Comparison of ENCODE assay signal across 15 cellular contexts in the genomic region with DNA sequence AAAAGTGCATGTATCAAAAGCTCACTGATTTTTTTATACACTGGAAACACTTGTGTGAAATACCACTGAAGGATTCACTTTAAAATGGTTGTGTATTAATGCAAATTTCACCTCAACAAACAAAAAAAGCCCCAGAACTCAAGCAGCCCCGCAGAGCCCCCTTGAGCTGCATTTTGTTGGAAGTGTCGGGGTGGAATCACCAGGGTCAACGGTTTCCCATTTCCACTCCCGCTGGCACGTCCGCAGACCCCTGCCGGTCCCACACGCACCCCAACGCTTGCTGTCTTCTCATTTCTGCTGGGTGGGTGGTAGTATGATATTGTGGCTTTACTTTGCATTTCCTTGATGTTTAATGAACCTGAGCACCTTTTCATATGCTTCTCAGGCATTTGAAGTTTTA.
DNase-seq lines count a peak whose midpoint lies in the region; ATAC-seq lines count a peak whose summit lies in the region.
"Had no signal": no experiment of that assay in that cellular context is flagged by ENCODE, and none has a peak within 500 bp of the region (broad histone marks: within the 10 kb centered on the region; RNA-seq: fewer than 3 reads in every experiment).

No MANE protein-coding gene starts in this region.

- no peaks in the 10 kb centered on the region for H3K9me3 ChIP-seq in CD4-positive, CD25-positive, alpha-beta regulatory T cell (ENCODE audit: control insufficient read depth in 2 of 2, low read length in 2 of 2)
- H3K9me3 ChIP-seq in CD8-positive, alpha-beta memory T cell (ENCODE audit: low read length) = no peaks in the 10 kb centered on the region
- H3K9me3 ChIP-seq: BLaER1 treated with 17β-estradiol and CSF1 and Interleukin-3, amounts not matched to agents 10 nM and 100 nM; Caco-2 had no signal

- no peak for ATAC-seq in CD4-positive, CD25-positive, alpha-beta regulatory T cell (ENCODE audit: low read depth in 2 of 2)
- ATAC-seq in activated T-helper 17 cell treated with anti-CD3 and anti-CD28 coated beads, Interleukin-2, amount 50 U/mL, for 72 hours (replicated peaks) = no peak
- no peak for ATAC-seq in HG02884 (IDR thresholded peaks at IDR 0.05; ENCODE audit: unreplicated experiment)

- no peaks in the 10 kb centered on the region for H3K27me3 ChIP-seq in CD4-positive, CD25-positive, alpha-beta regulatory T cell (ENCODE audit: control insufficient read depth, insufficient read depth, low read length)
- H3K27me3 ChIP-seq in CD8-positive, alpha-beta memory T cell (ENCODE audit: insufficient read depth, low read length, poor library complexity, severe bottlenecking) = no peaks in the 10 kb centered on the region
- H3K27me3 ChIP-seq: BLaER1 treated with 17β-estradiol and CSF1 and Interleukin-3, amounts not matched to agents 10 nM and 100 nM had no signal

- peaks cover 0 to 38% (median 21%) of the 10 kb centered on the region in 4 donors for H3K4me1 Mint-ChIP-seq in CD4-positive, CD25-positive, alpha-beta regulatory T cell
- H3K4me1 Mint-ChIP-seq in CD8-positive, alpha-beta memory T cell = peaks cover 22 to 46% (median 39%) of the 10 kb centered on the region in 3 donors
- peaks cover 8% of the 10 kb centered on the region for H3K4me1 Mint-ChIP-seq in activated T-helper 17 cell treated with anti-CD3 and anti-CD28 coated beads, Interleukin-2, amount 50 U/mL, for 72 hours
- H3K4me1 Mint-ChIP-seq in immature natural killer cell = peaks cover 22 to 52% of the 10 kb centered on the region in 2 donors
- peaks cover 25% of the 10 kb centered on the region for H3K4me1 Mint-ChIP-seq in activated CD4-positive, alpha-beta T cell treated with anti-CD3 and anti-CD28 coated beads, Interleukin-2, amount 10 ng/mL, durations not matched to agents 7 days and 5 days

- no peak for DNase-seq in CD4-positive, CD25-positive, alpha-beta regulatory T cell
- no peak for DNase-seq in CD8-positive, alpha-beta memory T cell
- DNase-seq in immature natural killer cell = no peak
- no peak for DNase-seq in effector CD8-positive, alpha-beta T cell (lab: John Stamatoyannopoulos, UW)
- DNase-seq in DMS79 (lab: John Stamatoyannopoulos, UW) = no peak
- DNase-seq in activated CD4-positive, alpha-beta T cell treated with anti-CD3 and anti-CD28 coated beads, Interleukin-2, amount 10 ng/mL, durations not matched to agents 7 days and 5 days = no peak
- DNase-seq: ACHN; Caco-2; CD4-positive, alpha-beta memory T cell; DMS53; H7 had no signal

- H3K9me3 Mint-ChIP-seq in CD4-positive, CD25-positive, alpha-beta regulatory T cell = no peaks in the 10 kb centered on the region
- no peaks in the 10 kb centered on the region for H3K9me3 Mint-ChIP-seq in CD8-positive, alpha-beta memory T cell
- H3K9me3 Mint-ChIP-seq in activated T-helper 17 cell treated with anti-CD3 and anti-CD28 coated beads, Interleukin-2, amount 50 U/mL, for 72 hours = no peaks in the 10 kb centered on the region
- H3K9me3 Mint-ChIP-seq in immature natural killer cell = no peaks in the 10 kb centered on the region
- H3K9me3 Mint-ChIP-seq in activated CD4-positive, alpha-beta T cell treated with anti-CD3 and anti-CD28 coated beads, Interleukin-2, amount 10 ng/mL, durations not matched to agents 7 days and 5 days = no peaks in the 10 kb centered on the region
- H3K9me3 Mint-ChIP-seq: CD4-positive, alpha-beta memory T cell; IgD-negative memory B cell had no signal

- H3K36me3 ChIP-seq in CD4-positive, CD25-positive, alpha-beta regulatory T cell (ENCODE audit: control insufficient read depth, insufficient read depth, low read length) = peaks cover 62% of the 10 kb centered on the region
- no peaks in the 10 kb centered on the region for H3K36me3 ChIP-seq in CD8-positive, alpha-beta memory T cell (ENCODE audit: insufficient read depth, low read length)

- H3K27ac Mint-ChIP-seq in CD4-positive, CD25-positive, alpha-beta regulatory T cell = peak overlapping the region in 2 of 3 donors; percentile 16 to 76
- peak overlapping the region in 7 of 8 donors; percentile 48 to 93 (median 88) for H3K27ac Mint-ChIP-seq in CD8-positive, alpha-beta memory T cell
- peak overlapping the region; percentile 76 for H3K27ac Mint-ChIP-seq in activated T-helper 17 cell treated with anti-CD3 and anti-CD28 coated beads, Interleukin-2, amount 50 U/mL, for 72 hours
- H3K27ac Mint-ChIP-seq in immature natural killer cell = peak overlapping the region; percentile 79 to 95 (median 90)
- H3K27ac Mint-ChIP-seq in activated CD4-positive, alpha-beta T cell treated with anti-CD3 and anti-CD28 coated beads, Interleukin-2, amount 10 ng/mL, durations not matched to agents 7 days and 5 days = no peak overlapping the region

- H3K4me3 ChIP-seq in CD4-positive, CD25-positive, alpha-beta regulatory T cell (ENCODE audit: low read depth, low read length) = no peak overlapping the region
- H3K4me3 ChIP-seq in CD8-positive, alpha-beta memory T cell (ENCODE audit: low read length) = no peak overlapping the region
- H3K4me3 ChIP-seq: BLaER1 treated with 17β-estradiol and CSF1 and Interleukin-3, amounts not matched to agents 10 nM and 100 nM had no signal

- H3K4me3 Mint-ChIP-seq in CD4-positive, CD25-positive, alpha-beta regulatory T cell = no peak overlapping the region
- H3K4me3 Mint-ChIP-seq in CD8-positive, alpha-beta memory T cell = no peak overlapping the region
- no peak overlapping the region for H3K4me3 Mint-ChIP-seq in activated T-helper 17 cell treated with anti-CD3 and anti-CD28 coated beads, Interleukin-2, amount 50 U/mL, for 72 hours
- H3K4me3 Mint-ChIP-seq in immature natural killer cell = no peak overlapping the region
- H3K4me3 Mint-ChIP-seq in activated CD4-positive, alpha-beta T cell treated with anti-CD3 and anti-CD28 coated beads, Interleukin-2, amount 10 ng/mL, durations not matched to agents 7 days and 5 days = no peak overlapping the region
- H3K4me3 Mint-ChIP-seq: CD4-positive, alpha-beta memory T cell; IgD-negative memory B cell had no signal

- POLR2A ChIA-PET in CD8-positive, alpha-beta memory T cell (lab: Charles Lee) = no interaction called here
- POLR2A ChIA-PET in activated CD4-positive, alpha-beta T cell treated with anti-CD3 and anti-CD28 coated beads, Interleukin-2, amount 10 ng/mL, durations not matched to agents 7 days and 5 days (lab: Charles Lee) = no interaction called here

- peaks cover 37% of the 10 kb centered on the region for H3K36me3 Mint-ChIP-seq in CD4-positive, CD25-positive, alpha-beta regulatory T cell
- peaks cover 4 to 41% (median 7%) of the 10 kb centered on the region in 3 donors for H3K36me3 Mint-ChIP-seq in CD8-positive, alpha-beta memory T cell
- peaks cover 44% of the 10 kb centered on the region for H3K36me3 Mint-ChIP-seq in activated T-helper 17 cell treated with anti-CD3 and anti-CD28 coated beads, Interleukin-2, amount 50 U/mL, for 72 hours (ENCODE audit: low read depth)
- peaks cover 4 to 9% (median 4%) of the 10 kb centered on the region in 3 donors for H3K36me3 Mint-ChIP-seq in immature natural killer cell
- H3K36me3 Mint-ChIP-seq in activated CD4-positive, alpha-beta T cell treated with anti-CD3 and anti-CD28 coated beads, Interleukin-2, amount 10 ng/mL, durations not matched to agents 7 days and 5 days (ENCODE audit: low read depth) = peaks cover 20% of the 10 kb centered on the region

- no peaks in the 10 kb centered on the region for H3K4me1 ChIP-seq in CD4-positive, CD25-positive, alpha-beta regulatory T cell (ENCODE audit: control insufficient read depth, insufficient read depth, low read length, poor library complexity, severe bottlenecking)
- no peaks in the 10 kb centered on the region for H3K4me1 ChIP-seq in CD8-positive, alpha-beta memory T cell (ENCODE audit: insufficient read depth, low read length)
- H3K4me1 ChIP-seq: Caco-2 had no signal

- CTCF ChIA-PET in CD8-positive, alpha-beta memory T cell (lab: Charles Lee) = interaction anchor here (1.2 kb wide), 1 partner anchor 271 kb away, joined by 3 read pairs; no protein-coding TSS in a partner anchor
- CTCF ChIA-PET in activated CD4-positive, alpha-beta T cell treated with anti-CD3 and anti-CD28 coated beads, Interleukin-2, amount 10 ng/mL, durations not matched to agents 7 days and 5 days (lab: Charles Lee) = no interaction called here

- no peak overlapping the region for H3K27ac ChIP-seq in CD4-positive, CD25-positive, alpha-beta regulatory T cell (ENCODE audit: insufficient read depth, low read length, poor library complexity, severe bottlenecking)
- H3K27ac ChIP-seq in CD8-positive, alpha-beta memory T cell (ENCODE audit: low read depth, low read length) = no peak overlapping the region

- no peaks in the 10 kb centered on the region for H3K27me3 Mint-ChIP-seq in CD4-positive, CD25-positive, alpha-beta regulatory T cell
- H3K27me3 Mint-ChIP-seq in CD8-positive, alpha-beta memory T cell = no peaks in the 10 kb centered on the region
- H3K27me3 Mint-ChIP-seq in activated T-helper 17 cell treated with anti-CD3 and anti-CD28 coated beads, Interleukin-2, amount 50 U/mL, for 72 hours = no peaks in the 10 kb centered on the region
- peaks cover 0 to 3% (median 2%) of the 10 kb centered on the region in 3 donors for H3K27me3 Mint-ChIP-seq in immature natural killer cell (ENCODE audit: low read depth in 3 of 3)
- H3K27me3 Mint-ChIP-seq in activated CD4-positive, alpha-beta T cell treated with anti-CD3 and anti-CD28 coated beads, Interleukin-2, amount 10 ng/mL, durations not matched to agents 7 days and 5 days = no peaks in the 10 kb centered on the region
- H3K27me3 Mint-ChIP-seq: CD4-positive, alpha-beta memory T cell; IgD-negative memory B cell had no signal
